Comparison of ENCODE assay signal across 1 cellular context in the genomic region with DNA sequence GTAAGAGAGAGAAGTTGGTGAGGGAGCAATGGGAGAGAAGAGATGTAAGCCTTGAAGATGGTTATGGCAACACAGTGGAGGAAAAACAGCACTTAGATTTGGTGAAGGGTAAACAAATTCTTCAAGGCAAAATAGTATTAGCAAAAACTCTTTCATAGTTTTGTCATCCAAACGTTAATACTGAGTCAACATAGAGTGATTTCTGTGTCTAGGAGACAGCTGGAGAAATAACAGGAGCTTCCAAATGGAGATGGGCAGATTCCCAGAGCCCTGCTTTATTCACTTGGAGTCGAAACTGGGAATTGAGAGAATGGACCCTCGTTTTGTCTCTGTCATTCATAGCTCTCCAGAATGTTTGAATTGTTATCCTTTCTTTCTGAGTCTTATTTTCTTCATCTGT.
TF ChIP-seq lines count a peak whose summit lies in the region.

No MANE protein-coding gene starts in this region.

TF ChIP-seq in HepG2, 621 proteins besides CTCF, POLR2A, EP300 and RAD21:
- TF ChIP-seq YEATS4 (CRISPR knock-in tag; IDR thresholded peaks at IDR 0.05; ENCODE audit: borderline replicate concordance) (no peak), MEIS1 (CRISPR knock-in tag; IDR thresholded peaks at IDR 0.05; ENCODE audit: borderline replicate concordance) (no peak), ZNF253 (CRISPR knock-in tag; IDR thresholded peaks at IDR 0.05; ENCODE audit: borderline replicate concordance) (no peak), SIX1 (CRISPR knock-in tag; IDR thresholded peaks at IDR 0.05; ENCODE audit: borderline replicate concordance) (no peak), ZNF17 (CRISPR knock-in tag; IDR thresholded peaks at IDR 0.05) (no peak), ZNF431 (CRISPR knock-in tag; IDR thresholded peaks at IDR 0.05; ENCODE audit: borderline replicate concordance, low read depth) (no peak), NFRKB (IDR thresholded peaks at IDR 0.05) (no peak)
